In genomic region chr10:3728563-3728962, GRCh38 we compare ENCODE assay signal across 1 cellular context.
TF ChIP-seq lines count a peak whose summit lies in the region.

No MANE protein-coding gene starts in this region.

TF ChIP-seq in GM23338, 12 proteins besides CTCF, POLR2A, EP300 and RAD21:
- TF ChIP-seq ZNF462 (CRISPR knock-in tag; IDR thresholded peaks at IDR 0.05) (no peak), NANOG (IDR thresholded peaks at IDR 0.05; ENCODE audit: borderline replicate concordance) (no peak), EZH2 (IDR thresholded peaks at IDR 0.05; ENCODE audit: low read depth, unreplicated experiment) (no peak), CREB1 (CRISPR knock-in tag; IDR thresholded peaks at IDR 0.05; ENCODE audit: low read depth) (no peak), EZH2phosphoT487 (IDR thresholded peaks at IDR 0.05; ENCODE audit: unreplicated experiment) (no peak), ZNF114 (CRISPR knock-in tag; IDR thresholded peaks at IDR 0.05) (no peak), POLR2AphosphoS5 (IDR thresholded peaks at IDR 0.05; ENCODE audit: low read depth) (no peak)
- TF ChIP-seq, protein P1, sequence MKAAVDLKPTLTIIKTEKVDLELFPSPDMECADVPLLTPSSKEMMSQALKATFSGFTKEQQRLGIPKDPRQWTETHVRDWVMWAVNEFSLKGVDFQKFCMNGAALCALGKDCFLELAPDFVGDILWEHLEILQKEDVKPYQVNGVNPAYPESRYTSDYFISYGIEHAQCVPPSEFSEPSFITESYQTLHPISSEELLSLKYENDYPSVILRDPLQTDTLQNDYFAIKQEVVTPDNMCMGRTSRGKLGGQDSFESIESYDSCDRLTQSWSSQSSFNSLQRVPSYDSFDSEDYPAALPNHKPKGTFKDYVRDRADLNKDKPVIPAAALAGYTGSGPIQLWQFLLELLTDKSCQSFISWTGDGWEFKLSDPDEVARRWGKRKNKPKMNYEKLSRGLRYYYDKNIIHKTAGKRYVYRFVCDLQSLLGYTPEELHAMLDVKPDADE (IDR thresholded peaks at IDR 0.05): no peak
